In the genomic region with DNA sequence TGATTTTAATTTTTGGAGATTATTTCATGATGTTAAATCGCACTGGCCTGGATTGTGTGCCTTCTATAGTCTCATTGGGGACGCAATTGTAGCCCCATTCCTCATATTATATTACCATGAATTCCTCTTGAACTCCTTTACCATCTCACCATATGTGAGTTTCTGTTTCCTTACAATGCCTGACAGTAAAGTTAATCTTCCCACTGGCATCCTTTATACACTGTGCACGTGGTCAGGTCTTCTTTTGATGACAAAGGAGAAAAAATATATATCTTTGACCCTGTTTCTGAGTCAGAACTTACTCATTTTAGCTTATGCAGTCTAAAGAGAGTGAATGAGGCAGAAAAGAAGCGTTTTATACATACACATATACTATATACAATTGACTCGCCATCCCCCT, we compare ENCODE assay signal across 8 cellular contexts. TPM values are rescaled to one million over a fixed set of nuclear protein-coding genes. Genes with fewer than 3 reads are reported as not detected.
A peak's percentile ranks its signal among the peaks of the same experiment; 100 is the strongest.
DNase-seq lines count a peak whose midpoint lies in the region; ATAC-seq and TF ChIP-seq lines count a peak whose summit lies in the region.

No MANE protein-coding gene starts in this region.

- H3K4me1 ChIP-seq in Loucy (ENCODE audit: insufficient read depth, low read length, poor library complexity, severe bottlenecking): peaks cover 28% of the 10 kb centered on the region

- in situ Hi-C loops in Caki2 (cut with HindIII; ENCODE audit: low pct_unique_long_range_greater_than_20kb, low sequenced_read_pairs): no loop called here

- ATAC-seq in HG03460 (IDR thresholded peaks at IDR 0.05; ENCODE audit: unreplicated experiment) (no peak), omental fat pad (ENCODE audit: low FRiP score) (no peak)

- peak overlapping the region; percentile 89 for H3K4me2 ChIP-seq in Loucy (ENCODE audit: low read depth, low read length, poor library complexity, severe bottlenecking)

- no peaks in the 10 kb centered on the region for H3K9me3 Mint-ChIP-seq in nephron progenitor cell

- TF ChIP-seq CTCF in Loucy (conservative IDR thresholded peaks at IDR 0.05; ENCODE audit: low read length): no peak
- TF ChIP-seq CTCF in choroid plexus epithelial cell (conservative IDR thresholded peaks at IDR 0.05; ENCODE audit: low read depth, low read length): no peak
- no peak for TF ChIP-seq CTCF in nephron progenitor cell (IDR thresholded peaks at IDR 0.05)
- TF ChIP-seq CTCF in omental fat pad (IDR thresholded peaks at IDR 0.05): no peak

- no peaks in the 10 kb centered on the region for H3K36me3 ChIP-seq in Loucy (ENCODE audit: insufficient read depth, low read length)

- H3K9ac ChIP-seq in Loucy (ENCODE audit: low read depth, low read length, poor library complexity, severe bottlenecking): peak overlapping the region; percentile 79

- H3K4me1 Mint-ChIP-seq in nephron progenitor cell: peaks cover 31% of the 10 kb centered on the region

- peak overlapping the region; percentile 100 for H2AFZ ChIP-seq in Loucy (ENCODE audit: low read length)

- H3K4me3 Mint-ChIP-seq in nephron progenitor cell: peak overlapping the region; percentile 90

- no peaks in the 10 kb centered on the region for H3K27me3 ChIP-seq in Loucy (ENCODE audit: insufficient read depth, low read length, poor library complexity, severe bottlenecking)

- peaks cover 21% of the 10 kb centered on the region for H3K36me3 Mint-ChIP-seq in nephron progenitor cell (ENCODE audit: low read depth)

- H3K27me3 Mint-ChIP-seq in nephron progenitor cell (ENCODE audit: low read depth, poor library complexity): peaks cover 13% of the 10 kb centered on the region

- DNase-seq in Caki2 (ENCODE audit: low read depth) (peak; percentile 32), choroid plexus epithelial cell (ENCODE audit: low read depth) (peak; percentile 62), nephron progenitor cell (no peak), cortex of kidney (lab: John Stamatoyannopoulos, UW) (no peak), omental fat pad (ENCODE audit: low spot score) (no peak), SIG-M5 (lab: John Stamatoyannopoulos, UW) (no peak)

- peaks cover 38% of the 10 kb centered on the region for H3K79me2 ChIP-seq in Loucy (ENCODE audit: insufficient read depth, low read length)

- no peaks in the 10 kb centered on the region for H3K9me3 ChIP-seq in Loucy (ENCODE audit: insufficient read depth, low read depth, low read length)

- H3K9me2 ChIP-seq in Loucy (replicated peaks; ENCODE audit: low read depth, low read length): no peaks in the 10 kb centered on the region

- no peak overlapping the region for H3K27ac Mint-ChIP-seq in nephron progenitor cell

- no peaks in the 10 kb centered on the region for H3F3A ChIP-seq in Loucy (ENCODE audit: low read depth)

- H4K20me1 ChIP-seq in Loucy (ENCODE audit: insufficient read depth, low read length, poor library complexity, severe bottlenecking): peaks cover 15% of the 10 kb centered on the region

- H3K4me3 ChIP-seq in Loucy (ENCODE audit: low read length, poor library complexity, severe bottlenecking): peak overlapping the region; percentile 96
- H3K4me3 ChIP-seq in choroid plexus epithelial cell (ENCODE audit: low read depth, low read length): peak overlapping the region; percentile 84

RNA-seq across cellular contexts. Expression of gene ABL2, which starts 0.8 kb away (rescaled TPM):
- total RNA-seq in Caki2 (2014; rRNA removed; shearing (Covaris generic); ENCODE audit: low replicate concordance): 7.1 and 9.4 TPM in 2 replicates
- total RNA-seq in omental fat pad: 100 to 1,000 TPM in 1 of 4 donors, 10 to 100 TPM in 3; 19.1 to 128 (median 39.9) TPM

Comparison
In these comparisons a context has a peak if more than half of its experiments do, and no peak if none do; other contexts are left out.
1. DNase-seq: peak in Caki2 (single experiment) and choroid plexus epithelial cell (single experiment); none in nephron progenitor cell (single experiment), cortex of kidney (single experiment), omental fat pad (single experiment) and SIG-M5 (single experiment).